Comparison of ENCODE assay signal across 13 cellular contexts in genomic region chr19:42111811-42112210, GRCh38. TPM values are rescaled to one million over a fixed set of nuclear protein-coding genes. Genes with fewer than 3 reads are reported as not detected.
A peak's percentile ranks its signal among the peaks of the same experiment; 100 is the strongest.
DNase-seq lines count a peak whose midpoint lies in the region; ATAC-seq and TF ChIP-seq lines count a peak whose summit lies in the region.
"Had no signal": no experiment of that assay in that cellular context is flagged by ENCODE, and none has a peak within 500 bp of the region (broad histone marks: within the 10 kb centered on the region; RNA-seq: fewer than 3 reads in every experiment).

No MANE protein-coding gene starts in this region.

- peaks cover 70% of the 10 kb centered on the region for H3K4me1 Mint-ChIP-seq in stimulated activated naive CD8-positive, alpha-beta T cell treated with anti-CD3 and anti-CD28 coated beads, Interleukin-15, Interleukin-2, amounts not matched to agents 100 ng/mL and 50 ng/mL, for 24 hours (ENCODE audit: low read depth)

- no peaks in the 10 kb centered on the region for H3K9me3 ChIP-seq in RWPE2 (ENCODE audit: severe bottlenecking)
- no peaks in the 10 kb centered on the region for H3K9me3 ChIP-seq in stomach
- H3K9me3 ChIP-seq in sigmoid colon: no peaks in the 10 kb centered on the region

- TF ChIP-seq CTCF in RWPE2 (IDR thresholded peaks at IDR 0.05; ENCODE audit: poor library complexity, severe bottlenecking) (no peak), stomach (IDR thresholded peaks at IDR 0.05) (no peak), sigmoid colon (IDR thresholded peaks at IDR 0.05) (no peak)

- H3K36me3 ChIP-seq in RWPE2 (ENCODE audit: low read depth) (no peaks in the 10 kb centered on the region), stomach (no peaks in the 10 kb centered on the region), sigmoid colon (no peaks in the 10 kb centered on the region)

- no peak for DNase-seq in stimulated activated naive CD8-positive, alpha-beta T cell treated with anti-CD3 and anti-CD28 coated beads, Interleukin-15, Interleukin-2, amounts not matched to agents 100 U/mL and 50 U/mL, for 24 hours
- no peak for DNase-seq in RWPE2 (ENCODE audit: low spot score)
- DNase-seq in epithelial cell of prostate (ENCODE audit: low read depth, low spot score): peak; percentile 36
- no peak for DNase-seq in stomach
- DNase-seq in NCI-H1092 (lab: John Stamatoyannopoulos, UW): no peak
- DNase-seq in sigmoid colon: no peak
- DNase-seq in stimulated activated CD4-positive, alpha-beta T cell treated with anti-CD3 and anti-CD28 coated beads, Interleukin-4, amount 100 ng/mL, for 1 hour: no peak
- DNase-seq: amniotic stem cell; effector CD8-positive, alpha-beta T cell; left ventricle myocardium superior; NCI-H1092 treated with DMSO at 0.1 percent for 48 hours; NCI-H748 treated with DMSO at 0.1 percent for 48 hours had no signal

- H3K36me3 Mint-ChIP-seq in stimulated activated naive CD8-positive, alpha-beta T cell treated with anti-CD3 and anti-CD28 coated beads, Interleukin-15, Interleukin-2, amounts not matched to agents 100 ng/mL and 50 ng/mL, for 24 hours (ENCODE audit: low read depth): peaks cover 70% of the 10 kb centered on the region

- WGBS in stomach, 5 donors: 74 to 80% (median 76%) methylated on average over 3 of the region's 3 CpGs
- WGBS in sigmoid colon, 2 donors: 79 to 87% methylated on average over 3 of the region's 3 CpGs

- no peak for ATAC-seq in stimulated activated naive CD8-positive, alpha-beta T cell treated with anti-CD3 and anti-CD28 coated beads, Interleukin-15, Interleukin-2, amounts not matched to agents 100 U/mL and 50 U/mL, for 24 hours
- peak; percentile 31 for ATAC-seq in RWPE2 (ENCODE audit: low read depth)
- ATAC-seq: left ventricle myocardium superior had no signal

- no peak overlapping the region for H3K4me3 Mint-ChIP-seq in stimulated activated naive CD8-positive, alpha-beta T cell treated with anti-CD3 and anti-CD28 coated beads, Interleukin-15, Interleukin-2, amounts not matched to agents 100 ng/mL and 50 ng/mL, for 24 hours

- intact Hi-C loops in stomach (cut with DNase I; ENCODE audit: low total_unique reads) (no loop called here), sigmoid colon (cut with DNase I) (no loop called here)

- H3K27ac ChIP-seq in RWPE2 (ENCODE audit: poor library complexity, severe bottlenecking) (peak overlapping the region; percentile 96), epithelial cell of prostate (peak overlapping the region; percentile 100), stomach (no peak overlapping the region), sigmoid colon (no peak overlapping the region)

- H3K4me1 ChIP-seq in RWPE2 (ENCODE audit: insufficient read depth, poor library complexity, severe bottlenecking): peaks cover 38% of the 10 kb centered on the region
- H3K4me1 ChIP-seq in stomach: peaks cover 0 to 14% (median 6%) of the 10 kb centered on the region in 4 donors
- peaks cover 0 to 13% (median 0%) of the 10 kb centered on the region in 4 donors for H3K4me1 ChIP-seq in sigmoid colon

- H3K27me3 ChIP-seq in RWPE2 (ENCODE audit: insufficient read depth, poor library complexity, severe bottlenecking): no peaks in the 10 kb centered on the region
- H3K27me3 ChIP-seq in stomach: peaks cover 0 to 34% (median 0%) of the 10 kb centered on the region in 3 donors
- H3K27me3 ChIP-seq in sigmoid colon: peaks cover 0 to 17% (median 0%) of the 10 kb centered on the region in 3 donors

- TF ChIP-seq EP300 in stomach (IDR thresholded peaks at IDR 0.05): no peak
- TF ChIP-seq EP300 in sigmoid colon (IDR thresholded peaks at IDR 0.05): no peak

- no peaks in the 10 kb centered on the region for H3K9me3 Mint-ChIP-seq in stimulated activated naive CD8-positive, alpha-beta T cell treated with anti-CD3 and anti-CD28 coated beads, Interleukin-15, Interleukin-2, amounts not matched to agents 100 ng/mL and 50 ng/mL, for 24 hours

- H3K4me3 ChIP-seq in RWPE2 (ENCODE audit: severe bottlenecking) (no peak overlapping the region), stomach (no peak overlapping the region), sigmoid colon (no peak overlapping the region)

- TF ChIP-seq POLR2A in stomach (IDR thresholded peaks at IDR 0.05): no peak
- no peak for TF ChIP-seq POLR2A in sigmoid colon (IDR thresholded peaks at IDR 0.05)

- H3K27ac Mint-ChIP-seq in stimulated activated naive CD8-positive, alpha-beta T cell treated with anti-CD3 and anti-CD28 coated beads, Interleukin-15, Interleukin-2, amounts not matched to agents 100 ng/mL and 50 ng/mL, for 24 hours: peak overlapping the region; percentile 90

- H3K27me3 Mint-ChIP-seq in stimulated activated naive CD8-positive, alpha-beta T cell treated with anti-CD3 and anti-CD28 coated beads, Interleukin-15, Interleukin-2, amounts not matched to agents 100 ng/mL and 50 ng/mL, for 24 hours: no peaks in the 10 kb centered on the region

RNA-seq across cellular contexts. Expression of gene POU2F2, which starts 20.4 kb away (rescaled TPM):
- total RNA-seq in stomach (10 to 100 TPM in 2 of 5 donors, 1 to 10 TPM in 1, under 1 TPM in 2; 0.89 to 23.3 (median 3.9) TPM), sigmoid colon (1 to 10 TPM; 1.2 to 3.0 (median 2.5) TPM)
- polyA plus RNA-seq in stomach (1 to 10 TPM in 2 of 3 donors, under 1 TPM in 1; 0.68 to 2.7 (median 1.8) TPM), sigmoid colon (10 to 100 TPM in 1 of 3 donors, 1 to 10 TPM in 1, under 1 TPM in 1; 0.60 to 19.0 (median 1.6) TPM)

RNA-seq across cellular contexts. Expression of gene ZNF574, which starts 35.8 kb away (rescaled TPM):
- 10 to 100 TPM in 2 of 5 donors, 1 to 10 TPM in 3; 4.6 to 17.0 (median 8.8) TPM for total RNA-seq in stomach
- 1 to 10 TPM; 5.5 to 5.7 (median 5.5) TPM for polyA plus RNA-seq in stomach
- total RNA-seq in sigmoid colon: 10 to 100 TPM; 12.5 to 14.6 (median 13.1) TPM
- 1 to 10 TPM; 3.0 to 9.3 (median 5.5) TPM for polyA plus RNA-seq in sigmoid colon

RNA-seq across cellular contexts. Expression of gene GRIK5, which starts 41.8 kb away (rescaled TPM):
- 10 to 100 TPM in 2 of 5 donors, 1 to 10 TPM in 3; 2.2 to 74.1 (median 8.3) TPM for total RNA-seq in stomach
- 1 to 10 TPM in 2 of 3 donors, under 1 TPM in 1; 0.92 to 3.1 (median 1.1) TPM for polyA plus RNA-seq in stomach
- 10 to 100 TPM in 3 of 4 donors, 1 to 10 TPM in 1; 8.4 to 23.3 (median 13.3) TPM for total RNA-seq in sigmoid colon
- polyA plus RNA-seq in sigmoid colon: 1 to 10 TPM in 1 of 3 donors, under 1 TPM in 1, not detected in 1; under 0.01 to 2.7 TPM

Comparison
In these comparisons a context has a peak if more than half of its experiments do, and no peak if none do; other contexts are left out.
1. H3K27ac ChIP-seq: peak in RWPE2 (single experiment) and epithelial cell of prostate (single experiment); none in stomach (0 of 5) and sigmoid colon (0 of 4).